14 cellular contexts compared by ENCODE assay signal in the genomic region with DNA sequence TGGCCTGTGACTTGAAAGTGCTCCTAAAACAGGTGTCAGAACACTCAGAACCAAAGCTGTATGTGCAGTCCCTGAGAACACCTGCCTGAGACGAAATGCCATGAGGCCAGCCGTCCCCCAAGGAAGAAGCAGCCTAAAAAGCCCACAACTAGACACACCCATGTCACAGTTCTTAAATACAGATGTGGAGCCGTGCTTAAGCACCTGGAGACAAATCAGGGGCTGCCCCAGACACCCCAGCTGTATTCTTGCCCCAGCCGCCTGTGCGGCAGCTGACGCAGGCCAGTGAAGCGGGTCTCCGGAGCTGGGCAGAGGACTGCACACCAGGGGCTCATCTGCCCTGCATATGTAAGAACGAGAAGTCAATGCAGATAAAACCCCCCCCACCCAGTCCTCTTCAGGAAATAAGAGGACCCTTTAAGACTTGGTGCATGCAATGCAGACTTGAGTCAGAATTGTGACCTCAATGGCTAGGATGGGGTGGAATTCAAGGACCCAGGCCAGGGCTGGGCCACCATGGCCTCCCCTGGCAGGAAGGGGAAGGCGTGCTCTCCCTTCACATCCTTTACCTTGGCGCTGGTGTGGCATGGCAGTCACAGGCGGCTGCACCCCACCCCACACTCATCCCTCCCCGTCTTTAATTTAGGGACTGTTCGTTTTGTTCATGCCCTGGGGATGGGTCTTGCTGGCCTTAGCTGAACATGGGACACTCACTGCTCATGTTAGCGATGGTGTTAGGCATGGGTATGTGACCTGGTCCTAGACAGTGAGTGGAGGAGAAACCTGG.
DNase-seq lines count a peak whose midpoint lies in the region; ATAC-seq lines count a peak whose summit lies in the region.
"Had no signal": no experiment of that assay in that cellular context is flagged by ENCODE, and none has a peak within 500 bp of the region (broad histone marks: within the 10 kb centered on the region; RNA-seq: fewer than 3 reads in every experiment).

No MANE protein-coding gene starts in this region.

- H3K9me3 Mint-ChIP-seq in memory B cell, result no peaks in the 10 kb centered on the region
- H3K9me3 Mint-ChIP-seq: activated T-cell treated with anti-CD3 and anti-CD28 coated beads, Interleukin-2, amount 50 U/mL, for 4 hours; CD8-positive, alpha-beta T cell; stimulated activated naive CD8-positive, alpha-beta T cell treated with anti-CD3 and anti-CD28 coated beads, Interleukin-15, amount 100 ng/mL, for 72 hours had no signal

- H3K4me3 Mint-ChIP-seq in memory B cell, result no peak overlapping the region
- H3K4me3 Mint-ChIP-seq: activated T-cell treated with anti-CD3 and anti-CD28 coated beads, Interleukin-2, amount 50 U/mL, for 4 hours; CD8-positive, alpha-beta T cell; stimulated activated naive CD8-positive, alpha-beta T cell treated with anti-CD3 and anti-CD28 coated beads, Interleukin-15, amount 100 ng/mL, for 72 hours had no signal

- peak; percentile 58 for ATAC-seq in GM18858 (IDR thresholded peaks at IDR 0.05; ENCODE audit: unreplicated experiment)
- ATAC-seq in GM21717 (IDR thresholded peaks at IDR 0.05; ENCODE audit: unreplicated experiment), result peak; percentile 66
- ATAC-seq in HG03280 (IDR thresholded peaks at IDR 0.05; ENCODE audit: unreplicated experiment), result peak; percentile 72
- peak; percentile 83 for ATAC-seq in memory B cell (ENCODE audit: low read depth)
- ATAC-seq in GM18519 (IDR thresholded peaks at IDR 0.05; ENCODE audit: low FRiP score, unreplicated experiment), result no peak
- ATAC-seq: CD8-positive, alpha-beta T cell had no signal

- peaks cover 13% of the 10 kb centered on the region for H3K36me3 Mint-ChIP-seq in memory B cell

- no peak overlapping the region for H3K27ac Mint-ChIP-seq in memory B cell
- H3K27ac Mint-ChIP-seq: CD8-positive, alpha-beta T cell; stimulated activated naive CD8-positive, alpha-beta T cell treated with anti-CD3 and anti-CD28 coated beads, Interleukin-15, amount 100 ng/mL, for 72 hours had no signal

- H3K4me1 Mint-ChIP-seq in memory B cell, result peaks cover 6% of the 10 kb centered on the region
- H3K4me1 Mint-ChIP-seq: stimulated activated naive CD8-positive, alpha-beta T cell treated with anti-CD3 and anti-CD28 coated beads, Interleukin-15, amount 100 ng/mL, for 72 hours had no signal

- H3K27me3 Mint-ChIP-seq in memory B cell, result no peaks in the 10 kb centered on the region
- H3K27me3 Mint-ChIP-seq: stimulated activated naive CD8-positive, alpha-beta T cell treated with anti-CD3 and anti-CD28 coated beads, Interleukin-15, amount 100 ng/mL, for 72 hours had no signal

- peak in 1 of 2 donors; percentile 59 for DNase-seq in memory B cell (ENCODE audit: low spot score in 2 of 2)
- no peak for DNase-seq in cerebellar cortex (ENCODE audit: low spot score)
- DNase-seq in activated T-cell treated with anti-CD3 and anti-CD28 coated beads, Interleukin-2, amount 50 U/mL, for 1 hour, result no peak
- no peak for DNase-seq in activated CD4-positive, CD25-positive, alpha-beta regulatory T cell treated with anti-CD3 and anti-CD28 coated beads, Interleukin-2, amount 50 U/mL, for 72 hours
- DNase-seq: activated T-cell treated with anti-CD3 and anti-CD28 coated beads, Interleukin-2, amount 50 U/mL, for 4 hours; caudate nucleus; CD8-positive, alpha-beta T cell; KBM-7; NCI-H774; stimulated activated naive CD8-positive, alpha-beta T cell treated with anti-CD3 and anti-CD28 coated beads, Interleukin-15, amount 100 ng/mL, for 72 hours had no signal
